In genomic region chr16:1945559-1946391, GRCh38 we compare ENCODE assay signal across 28 cellular contexts. TPM values are rescaled to one million over a fixed set of nuclear protein-coding genes. Genes with fewer than 3 reads are reported as not detected.
"Had no signal": no experiment of that assay in that cellular context is flagged by ENCODE, and none has a peak within 500 bp of the region (broad histone marks: within the 10 kb centered on the region; RNA-seq: fewer than 3 reads in every experiment).

No MANE protein-coding gene starts in this region.

- H3K9me3 ChIP-seq: testis had no signal

- H3K27me3 ChIP-seq: brain microvascular endothelial cell, foreskin keratinocyte, testis had no signal

- ATAC-seq: activated CD4-positive, CD25-positive, alpha-beta regulatory T cell treated with anti-CD3 and anti-CD28 coated beads, Interleukin-2, amount 50 U/mL, for 24 hours; foreskin keratinocyte; sciatic nerve had no signal

- H3K36me3 Mint-ChIP-seq: activated naive CD4-positive, alpha-beta T cell treated with anti-CD3 and anti-CD28 coated beads, Interleukin-2, amount 50 U/mL, for 24 hours; immature natural killer cell; naive B cell; type B pancreatic cell had no signal

- H3K36me3 ChIP-seq: brain microvascular endothelial cell had no signal

- H3K27ac Mint-ChIP-seq: activated CD4-positive, alpha-beta memory T cell treated with anti-CD3 and anti-CD28 coated beads, Interleukin-2, amount 10 ng/mL, durations not matched to agents 7 days and 5 days; activated CD4-positive, alpha-beta T cell treated with anti-CD3 and anti-CD28 coated beads, Interleukin-2, amount 10 ng/mL, durations not matched to agents 24 days and 14 days; activated naive CD4-positive, alpha-beta T cell treated with anti-CD3 and anti-CD28 coated beads, Interleukin-2, amount 50 U/mL, for 24 hours; immature natural killer cell; type B pancreatic cell had no signal

- H3K27me3 Mint-ChIP-seq: activated CD4-positive, alpha-beta memory T cell treated with anti-CD3 and anti-CD28 coated beads, Interleukin-2, amount 10 ng/mL, durations not matched to agents 7 days and 5 days; activated naive CD4-positive, alpha-beta T cell treated with anti-CD3 and anti-CD28 coated beads, Interleukin-2, amount 50 U/mL, for 24 hours; type B pancreatic cell had no signal

- H3K4me3 Mint-ChIP-seq: activated CD4-positive, alpha-beta memory T cell treated with anti-CD3 and anti-CD28 coated beads, Interleukin-2, amount 10 ng/mL, durations not matched to agents 7 days and 5 days; activated CD4-positive, alpha-beta T cell treated with anti-CD3 and anti-CD28 coated beads, Interleukin-2, amount 10 ng/mL, durations not matched to agents 24 days and 14 days; activated naive CD4-positive, alpha-beta T cell treated with anti-CD3 and anti-CD28 coated beads, Interleukin-2, amount 50 U/mL, for 24 hours; immature natural killer cell; type B pancreatic cell had no signal

- H3K27ac ChIP-seq: brain microvascular endothelial cell, foreskin keratinocyte, testis, VCaP had no signal

- DNase-seq: activated CD4-positive, alpha-beta memory T cell treated with anti-CD3 and anti-CD28 coated beads, Interleukin-2, amount 10 ng/mL, durations not matched to agents 7 days and 5 days; activated CD4-positive, alpha-beta T cell treated with anti-CD3 and anti-CD28 coated beads, Interleukin-2, amount 10 ng/mL, durations not matched to agents 24 days and 14 days; activated gamma-delta T cell; brain microvascular endothelial cell; caudate nucleus; effector CD8-positive, alpha-beta T cell; foreskin keratinocyte; immature natural killer cell; kidney glomerular epithelial cell; naive B cell; occipital lobe; posterior cingulate gyrus; stimulated activated CD4-positive, alpha-beta T cell treated with anti-CD3 and anti-CD28 coated beads, Interleukin-4, amount 100 ng/mL, for 1 hour; stimulated activated naive CD4-positive, alpha-beta T cell; testis had no signal

- H3K4me3 ChIP-seq: testis had no signal

- H3K9me3 Mint-ChIP-seq: activated CD4-positive, alpha-beta memory T cell treated with anti-CD3 and anti-CD28 coated beads, Interleukin-2, amount 10 ng/mL, durations not matched to agents 7 days and 5 days; activated CD4-positive, alpha-beta T cell treated with anti-CD3 and anti-CD28 coated beads, Interleukin-2, amount 10 ng/mL, durations not matched to agents 24 days and 14 days; activated naive CD4-positive, alpha-beta T cell treated with anti-CD3 and anti-CD28 coated beads, Interleukin-2, amount 50 U/mL, for 24 hours; immature natural killer cell; naive B cell; type B pancreatic cell had no signal

RNA-seq across cellular contexts. Expression of gene RPL3L, which starts 8.7 kb away (rescaled TPM):
- total RNA-seq: activated CD4-positive, alpha-beta memory T cell treated with anti-CD3 and anti-CD28 coated beads, Interleukin-2, amount 10 ng/mL, durations not matched to agents 7 days and 5 days; aorta; dermis blood vessel endothelial cell; liver; mesenteric fat pad; mucosa of gallbladder; occipital lobe; renal cortical epithelial cell; sciatic nerve; T-helper 2 cell treated with Interferon-gamma antibody and Interleukin-4, amounts not matched to agents 100 ng/mL and 5 ng/mL, for 36 hours had no signal
- polyA plus RNA-seq: aorta, immature natural killer cell, neural cell had no signal

RNA-seq across cellular contexts. Expression of gene RNF151, which starts 20.9 kb away (rescaled TPM):
- total RNA-seq: activated CD4-positive, alpha-beta memory T cell treated with anti-CD3 and anti-CD28 coated beads, Interleukin-2, amount 10 ng/mL, durations not matched to agents 7 days and 5 days; activated CD4-positive, alpha-beta T cell treated with anti-CD3 and anti-CD28 coated beads, Interleukin-2, amount 10 ng/mL, durations not matched to agents 24 days and 14 days; aorta; dermis blood vessel endothelial cell; foreskin keratinocyte; liver; mesenteric fat pad; mucosa of gallbladder; occipital lobe; renal cortical epithelial cell; sciatic nerve had no signal
- polyA plus RNA-seq: aorta, foreskin keratinocyte, immature natural killer cell, liver, neural cell had no signal
